Comparison of ENCODE assay signal across 12 cellular contexts in genomic region chr12:71865166-71865713, GRCh38. TPM values are rescaled to one million over a fixed set of nuclear protein-coding genes. Genes with fewer than 3 reads are reported as not detected.
DNase-seq lines count a peak whose midpoint lies in the region; ATAC-seq, FAIRE-seq and TF ChIP-seq lines count a peak whose summit lies in the region.
"Had no signal": no experiment of that assay in that cellular context is flagged by ENCODE, and none has a peak within 500 bp of the region (broad histone marks: within the 10 kb centered on the region; RNA-seq: fewer than 3 reads in every experiment).

No MANE protein-coding gene starts in this region.

- no peak overlapping the region for H3K4me3 Mint-ChIP-seq in activated naive CD4-positive, alpha-beta T cell treated with anti-CD3 and anti-CD28 coated beads, Interleukin-2, amount 10 ng/mL, durations not matched to agents 7 days and 5 days
- H3K4me3 Mint-ChIP-seq in stimulated activated naive CD8-positive, alpha-beta T cell treated with anti-CD3 and anti-CD28 coated beads, Interleukin-15, amount 100 ng/mL, for 72 hours, result no peak overlapping the region

- no peaks in the 10 kb centered on the region for H3K27me3 ChIP-seq in small intestine (ENCODE audit: control insufficient read depth in 2 of 2, insufficient read depth in 2 of 2, low read length in 2 of 2)
- H3K27me3 ChIP-seq: dorsolateral prefrontal cortex had no signal

- no peak overlapping the region for H3K4me3 ChIP-seq in small intestine (ENCODE audit: low read depth in 1 of 2, low read length in 2 of 2)
- H3K4me3 ChIP-seq: dorsolateral prefrontal cortex had no signal

- CTCF ChIA-PET in activated naive CD4-positive, alpha-beta T cell treated with anti-CD3 and anti-CD28 coated beads, Interleukin-2, amount 10 ng/mL, durations not matched to agents 7 days and 5 days (lab: Charles Lee), result no interaction called here

- 85 to 100% (median 92%) methylated on average over 2 of the region's 2 CpGs for WGBS in small intestine, 3 donors

- no peaks in the 10 kb centered on the region for H3K27me3 Mint-ChIP-seq in activated naive CD4-positive, alpha-beta T cell treated with anti-CD3 and anti-CD28 coated beads, Interleukin-2, amount 10 ng/mL, durations not matched to agents 7 days and 5 days
- H3K27me3 Mint-ChIP-seq in stimulated activated naive CD8-positive, alpha-beta T cell treated with anti-CD3 and anti-CD28 coated beads, Interleukin-15, amount 100 ng/mL, for 72 hours, result no peaks in the 10 kb centered on the region

- peak overlapping the region; percentile 77 to 93 for H3K27ac Mint-ChIP-seq in activated naive CD4-positive, alpha-beta T cell treated with anti-CD3 and anti-CD28 coated beads, Interleukin-2, amount 50 U/mL, for 72 hours
- no peak overlapping the region for H3K27ac Mint-ChIP-seq in activated naive CD4-positive, alpha-beta T cell treated with anti-CD3 and anti-CD28 coated beads, Interleukin-2, amount 10 ng/mL, durations not matched to agents 7 days and 5 days
- H3K27ac Mint-ChIP-seq in stimulated activated naive CD8-positive, alpha-beta T cell treated with anti-CD3 and anti-CD28 coated beads, Interleukin-15, amount 100 ng/mL, for 72 hours, result peak overlapping the region in 1 of 2 donors; percentile 22

- no peak for DNase-seq in activated naive CD4-positive, alpha-beta T cell treated with anti-CD3 and anti-CD28 coated beads, Interleukin-2, amount 50 U/mL, for 72 hours (ENCODE audit: low spot score in 2 of 2)
- no peak for DNase-seq in activated naive CD4-positive, alpha-beta T cell treated with anti-CD3 and anti-CD28 coated beads, Interleukin-2, amount 10 ng/mL, durations not matched to agents 7 days and 5 days
- DNase-seq in fibroblast of the conjunctiva (ENCODE audit: low read depth) (peak; percentile 69), small intestine (no peak), NCI-H524 (lab: John Stamatoyannopoulos, UW) (no peak)
- DNase-seq in stimulated activated naive CD8-positive, alpha-beta T cell treated with anti-CD3 and anti-CD28 coated beads, Interleukin-15, amount 100 ng/mL, for 72 hours, result no peak
- DNase-seq: DMS153, dorsolateral prefrontal cortex, NCI-H510A had no signal

- H3K9me3 ChIP-seq in small intestine (ENCODE audit: control insufficient read depth, low read depth), result no peaks in the 10 kb centered on the region

- no peaks in the 10 kb centered on the region for H3K36me3 ChIP-seq in small intestine (ENCODE audit: control insufficient read depth in 2 of 2, insufficient read depth in 2 of 2, low read length in 2 of 2)

- peak; percentile 57 to 73 for ATAC-seq in activated naive CD4-positive, alpha-beta T cell treated with anti-CD3 and anti-CD28 coated beads, Interleukin-2, amount 50 U/mL, for 72 hours
- ATAC-seq in SK-N-SH treated with all-trans-retinoic acid at 6 μM for 48 hours (peak; percentile 82), HG02970 (IDR thresholded peaks at IDR 0.05; ENCODE audit: low FRiP score, unreplicated experiment) (no peak)
- ATAC-seq in stimulated activated naive CD8-positive, alpha-beta T cell treated with anti-CD3 and anti-CD28 coated beads, Interleukin-15, amount 100 ng/mL, for 72 hours, result peak; percentile 81
- ATAC-seq: activated CD4-positive, CD25-positive, alpha-beta regulatory T cell treated with anti-CD3 and anti-CD28 coated beads, Interleukin-2, amount 50 U/mL, for 24 hours had no signal

- H3K36me3 Mint-ChIP-seq in activated naive CD4-positive, alpha-beta T cell treated with anti-CD3 and anti-CD28 coated beads, Interleukin-2, amount 50 U/mL, for 72 hours, result peaks cover 27 to 37% of the 10 kb centered on the region in 2 donors
- peaks cover 39% of the 10 kb centered on the region for H3K36me3 Mint-ChIP-seq in activated naive CD4-positive, alpha-beta T cell treated with anti-CD3 and anti-CD28 coated beads, Interleukin-2, amount 10 ng/mL, durations not matched to agents 7 days and 5 days

- H3K9me3 Mint-ChIP-seq in activated naive CD4-positive, alpha-beta T cell treated with anti-CD3 and anti-CD28 coated beads, Interleukin-2, amount 50 U/mL, for 72 hours, result peaks cover 20% of the 10 kb centered on the region in 2 donors
- H3K9me3 Mint-ChIP-seq in activated naive CD4-positive, alpha-beta T cell treated with anti-CD3 and anti-CD28 coated beads, Interleukin-2, amount 10 ng/mL, durations not matched to agents 7 days and 5 days, result peaks cover 29% of the 10 kb centered on the region
- H3K9me3 Mint-ChIP-seq in stimulated activated naive CD8-positive, alpha-beta T cell treated with anti-CD3 and anti-CD28 coated beads, Interleukin-15, amount 100 ng/mL, for 72 hours, result peaks cover 26 to 27% of the 10 kb centered on the region in 2 donors

- H3K27ac ChIP-seq in small intestine (ENCODE audit: low read depth in 1 of 2, low read length in 1 of 2), result no peak overlapping the region
- H3K27ac ChIP-seq: dorsolateral prefrontal cortex had no signal

- no peaks in the 10 kb centered on the region for H3K4me1 ChIP-seq in small intestine (ENCODE audit: control insufficient read depth in 2 of 2, insufficient read depth in 1 of 2, low read depth in 1 of 2, low read length in 1 of 2)

- peaks cover 10% of the 10 kb centered on the region for H3K4me1 Mint-ChIP-seq in activated naive CD4-positive, alpha-beta T cell treated with anti-CD3 and anti-CD28 coated beads, Interleukin-2, amount 10 ng/mL, durations not matched to agents 7 days and 5 days
- peaks cover 67% of the 10 kb centered on the region for H3K4me1 Mint-ChIP-seq in stimulated activated naive CD8-positive, alpha-beta T cell treated with anti-CD3 and anti-CD28 coated beads, Interleukin-15, amount 100 ng/mL, for 72 hours

- no peak for FAIRE-seq in small intestine (lab: Jason Lieb, UNC)

TF ChIP-seq in SK-N-SH treated with all-trans-retinoic acid at 6 μM for 48 hours, 23 proteins besides CTCF, POLR2A, EP300 and RAD21:
- TF ChIP-seq CSDC2 (CRISPR knock-in tag; IDR thresholded peaks at IDR 0.05) (no peak), RARB (CRISPR knock-in tag; IDR thresholded peaks at IDR 0.05) (no peak), ISL1 (CRISPR knock-in tag; IDR thresholded peaks at IDR 0.05) (no peak), GLIS3 (CRISPR knock-in tag; IDR thresholded peaks at IDR 0.05) (no peak), PPARA (CRISPR knock-in tag; IDR thresholded peaks at IDR 0.05; ENCODE audit: borderline replicate concordance) (no peak), TSHZ2 (CRISPR knock-in tag; IDR thresholded peaks at IDR 0.05) (no peak), CREB5 (CRISPR knock-in tag; IDR thresholded peaks at IDR 0.05; ENCODE audit: low read depth) (no peak), ZNF70 (CRISPR knock-in tag; IDR thresholded peaks at IDR 0.05) (no peak), CSRNP3 (CRISPR knock-in tag; IDR thresholded peaks at IDR 0.05) (no peak), ARNTL (CRISPR knock-in tag; IDR thresholded peaks at IDR 0.05; ENCODE audit: borderline replicate concordance, low read depth) (no peak), ZFP3 (CRISPR knock-in tag; IDR thresholded peaks at IDR 0.05) (no peak), TCF4 (CRISPR knock-in tag; IDR thresholded peaks at IDR 0.05; ENCODE audit: borderline replicate concordance) (no peak)

RNA-seq across cellular contexts. Expression of gene TBC1D15, which starts 25.7 kb away (rescaled TPM):
- 100 to 1,000 TPM in 1 of 2 donors, 10 to 100 TPM in 1; 70.9 to 152 TPM for total RNA-seq in activated naive CD4-positive, alpha-beta T cell treated with anti-CD3 and anti-CD28 coated beads, Interleukin-2, amount 50 U/mL, for 72 hours
- 10 to 100 TPM; 20.8 to 24.8 (median 24.6) TPM for polyA plus RNA-seq in small intestine
